1 cellular context compared by ENCODE assay signal in genomic region chr20:44370639-44371218, GRCh38.
TF ChIP-seq lines count a peak whose summit lies in the region.

No MANE protein-coding gene starts in this region.

TF ChIP-seq in HepG2, 621 proteins besides CTCF, POLR2A, EP300 and RAD21 (continued from another document and continues in another):
- TF ChIP-seq SUZ12 (IDR thresholded peaks at IDR 0.05; ENCODE audit: low read depth, low read length) (no peak), ZNF17 (CRISPR knock-in tag; IDR thresholded peaks at IDR 0.05) (no peak), POLR2AphosphoS5 (IDR thresholded peaks at IDR 0.05; ENCODE audit: low read depth, low read length) (peak; percentile 37; the same call in 1 of the 2 replicates), KDM3A (CRISPR knock-in tag; IDR thresholded peaks at IDR 0.05; ENCODE audit: low read depth) (no peak; the same call in none of the 2 replicates), MAFF (IDR thresholded peaks at IDR 0.05; ENCODE audit: low read depth, low read length) (peak; percentile 78), MEF2D (CRISPR knock-in tag; IDR thresholded peaks at IDR 0.05) (peak; percentile 41), ZNF800 (CRISPR knock-in tag; IDR thresholded peaks at IDR 0.05) (peak; percentile 70; the same call in 1 of the 2 replicates), CBX5 (CRISPR knock-in tag; IDR thresholded peaks at IDR 0.05; ENCODE audit: borderline replicate concordance) (peak; percentile 62; the same call in 1 of the 2 replicates), ELF1 (CRISPR knock-in tag; IDR thresholded peaks at IDR 0.05) (peak; percentile 57), ZNF180 (CRISPR knock-in tag; IDR thresholded peaks at IDR 0.05; ENCODE audit: borderline replicate concordance, low read depth) (no peak), FOXA3 (CRISPR knock-in tag; IDR thresholded peaks at IDR 0.05) (peak; percentile 98), SAP130 (CRISPR knock-in tag; IDR thresholded peaks at IDR 0.05; ENCODE audit: low read depth) (peak; percentile 98), HMGXB3 (CRISPR knock-in tag; IDR thresholded peaks at IDR 0.05; ENCODE audit: borderline replicate concordance) (no peak), ZBTB1 (CRISPR knock-in tag; IDR thresholded peaks at IDR 0.05; ENCODE audit: borderline replicate concordance) (no peak), MYC (CRISPR knock-in tag; IDR thresholded peaks at IDR 0.05; ENCODE audit: borderline replicate concordance) (peak; percentile 71; the same call in 1 of the 2 replicates), THAP11 (CRISPR knock-in tag; IDR thresholded peaks at IDR 0.05) (0 out of 2 replicates have a peak, but pooled peaks have one; percentile 47), ZNF609 (CRISPR knock-in tag; IDR thresholded peaks at IDR 0.05; ENCODE audit: borderline replicate concordance) (peak; percentile 84), RORA (CRISPR knock-in tag; IDR thresholded peaks at IDR 0.05) (no peak), ZBTB3 (CRISPR knock-in tag; IDR thresholded peaks at IDR 0.05; ENCODE audit: borderline replicate concordance, low read depth) (0 out of 2 replicates have a peak, but pooled peaks have one; percentile 12), GFI1 (CRISPR knock-in tag; IDR thresholded peaks at IDR 0.05; ENCODE audit: borderline replicate concordance) (peak; percentile 78; the same call in 1 of the 2 replicates), ZNF710 (CRISPR knock-in tag; IDR thresholded peaks at IDR 0.05; ENCODE audit: borderline replicate concordance) (peak; percentile 81), ZNF12 (CRISPR knock-in tag; IDR thresholded peaks at IDR 0.05) (peak; percentile 76; the same call in 1 of the 2 replicates), FOXP1 (IDR thresholded peaks at IDR 0.05) (no peak), FOXP1 (CRISPR knock-in tag; IDR thresholded peaks at IDR 0.05) (peak; percentile 75), ZNF20 (CRISPR knock-in tag; IDR thresholded peaks at IDR 0.05) (no peak), KAT7 (CRISPR knock-in tag; IDR thresholded peaks at IDR 0.05; ENCODE audit: borderline replicate concordance) (peak; percentile 88), ATF3 (CRISPR knock-in tag; IDR thresholded peaks at IDR 0.05) (peak; percentile 63; the same call in 1 of the 2 replicates), TOE1 (CRISPR knock-in tag; IDR thresholded peaks at IDR 0.05) (0 out of 2 replicates have a peak, but pooled peaks have one; percentile 32), NR2F6 (IDR thresholded peaks at IDR 0.05) (peak; percentile 61), NR2F6 (CRISPR knock-in tag; IDR thresholded peaks at IDR 0.05) (peak; percentile 87), KLF6 (CRISPR knock-in tag; IDR thresholded peaks at IDR 0.05) (peak; percentile 69; the same call in 1 of the 2 replicates)
- TF ChIP-seq, protein P1, sequence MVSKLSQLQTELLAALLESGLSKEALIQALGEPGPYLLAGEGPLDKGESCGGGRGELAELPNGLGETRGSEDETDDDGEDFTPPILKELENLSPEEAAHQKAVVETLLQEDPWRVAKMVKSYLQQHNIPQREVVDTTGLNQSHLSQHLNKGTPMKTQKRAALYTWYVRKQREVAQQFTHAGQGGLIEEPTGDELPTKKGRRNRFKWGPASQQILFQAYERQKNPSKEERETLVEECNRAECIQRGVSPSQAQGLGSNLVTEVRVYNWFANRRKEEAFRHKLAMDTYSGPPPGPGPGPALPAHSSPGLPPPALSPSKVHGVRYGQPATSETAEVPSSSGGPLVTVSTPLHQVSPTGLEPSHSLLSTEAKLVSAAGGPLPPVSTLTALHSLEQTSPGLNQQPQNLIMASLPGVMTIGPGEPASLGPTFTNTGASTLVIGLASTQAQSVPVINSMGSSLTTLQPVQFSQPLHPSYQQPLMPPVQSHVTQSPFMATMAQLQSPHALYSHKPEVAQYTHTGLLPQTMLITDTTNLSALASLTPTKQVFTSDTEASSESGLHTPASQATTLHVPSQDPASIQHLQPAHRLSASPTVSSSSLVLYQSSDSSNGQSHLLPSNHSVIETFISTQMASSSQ (IDR thresholded peaks at IDR 0.05; ENCODE audit: low read depth): peak; percentile 41; the same call in 1 of the 2 replicates
- TF ChIP-seq, protein P1 (CRISPR knock-in tag; IDR thresholded peaks at IDR 0.05; ENCODE audit: borderline replicate concordance): peak; percentile 87
